9 cellular contexts compared by ENCODE assay signal in genomic region chr4:122731676-122732075, GRCh38. TPM values are rescaled to one million over a fixed set of nuclear protein-coding genes. Genes with fewer than 3 reads are reported as not detected.
A peak's percentile ranks its signal among the peaks of the same experiment; 100 is the strongest.
DNase-seq lines count a peak whose midpoint lies in the region; ATAC-seq, FAIRE-seq and TF ChIP-seq lines count a peak whose summit lies in the region.
"Had no signal": no experiment of that assay in that cellular context is flagged by ENCODE, and none has a peak within 500 bp of the region (broad histone marks: within the 10 kb centered on the region; RNA-seq: fewer than 3 reads in every experiment).

No MANE protein-coding gene starts in this region.

- DNase-seq in activated CD8-positive, alpha-beta T cell treated with anti-CD3 and anti-CD28 coated beads for 36 hours, result no peak
- DNase-seq in activated CD8-positive, alpha-beta T cell treated with anti-CD3 and anti-CD28 coated beads, Interleukin-2, amount 10 ng/mL, durations not matched to agents 7 days and 5 days, result no peak
- DNase-seq in kidney (no peak), superior temporal gyrus (ENCODE audit: extremely low spot score) (peak; percentile 58), SK-N-DZ (ENCODE audit: low spot score) (no peak)

- intact Hi-C loops in activated CD8-positive, alpha-beta T cell treated with anti-CD3 and anti-CD28 coated beads for 36 hours (cut with micrococcal nuclease), result no loop called here
- intact Hi-C loops in kidney (cut with DNase I), result no loop called here

- no peaks in the 10 kb centered on the region for H3K9me3 ChIP-seq in kidney (ENCODE audit: control insufficient read depth in 1 of 2, low read length in 2 of 2)

- H3K27ac ChIP-seq in kidney (ENCODE audit: low read depth in 2 of 2, low read length in 2 of 2), result peak overlapping the region in 1 of 2 donors; percentile 45
- H3K27ac ChIP-seq: C4-2B had no signal

- peak overlapping the region in 1 of 2 donors; percentile 38 for H3K9ac ChIP-seq in kidney (ENCODE audit: low read length in 2 of 2)

- no peak overlapping the region for H3K27ac Mint-ChIP-seq in activated CD8-positive, alpha-beta T cell treated with anti-CD3 and anti-CD28 coated beads for 36 hours
- no peak overlapping the region for H3K27ac Mint-ChIP-seq in activated CD8-positive, alpha-beta T cell treated with anti-CD3 and anti-CD28 coated beads, Interleukin-2, amount 10 ng/mL, durations not matched to agents 7 days and 5 days
- H3K27ac Mint-ChIP-seq in activated naive CD8-positive, alpha-beta T cell, result peak overlapping the region; percentile 91

- no peak for ATAC-seq in activated CD8-positive, alpha-beta T cell treated with anti-CD3 and anti-CD28 coated beads for 36 hours
- ATAC-seq in activated CD8-positive, alpha-beta T cell treated with anti-CD3 and anti-CD28 coated beads, Interleukin-2, amount 10 ng/mL, durations not matched to agents 7 days and 5 days, result no peak
- ATAC-seq in HG03354 (IDR thresholded peaks at IDR 0.05; ENCODE audit: poor library complexity, severe bottlenecking, unreplicated experiment), result no peak
- ATAC-seq in activated CD4-positive, CD25-positive, alpha-beta regulatory T cell treated with anti-CD3 and anti-CD28 coated beads, Interleukin-2, amount 50 U/mL, for 24 hours, result no peak

- POLR2A ChIA-PET in activated CD8-positive, alpha-beta T cell treated with anti-CD3 and anti-CD28 coated beads for 36 hours (lab: Charles Lee), result interaction anchor here (1.0 kb wide), 1 partner anchor 93 kb away, joined by 3 read pairs; no protein-coding TSS in a partner anchor
- POLR2A ChIA-PET in activated CD8-positive, alpha-beta T cell treated with anti-CD3 and anti-CD28 coated beads, Interleukin-2, amount 10 ng/mL, durations not matched to agents 7 days and 5 days (lab: Charles Lee), result interaction anchor here (0.8 to 1.4 kb wide), 3 partner anchors 153 to 192 kb away, joined by 3 to 5 read pairs (median 4); partner anchors contain the start of gene NUDT6

- FAIRE-seq in kidney (lab: Jason Lieb, UNC), result no peak

- H3K27me3 Mint-ChIP-seq in activated CD8-positive, alpha-beta T cell treated with anti-CD3 and anti-CD28 coated beads for 36 hours, result no peaks in the 10 kb centered on the region
- H3K27me3 Mint-ChIP-seq in activated CD8-positive, alpha-beta T cell treated with anti-CD3 and anti-CD28 coated beads, Interleukin-2, amount 10 ng/mL, durations not matched to agents 7 days and 5 days (ENCODE audit: low read depth), result no peaks in the 10 kb centered on the region
- no peaks in the 10 kb centered on the region for H3K27me3 Mint-ChIP-seq in activated naive CD8-positive, alpha-beta T cell

- peak overlapping the region; percentile 94 for H3K4me3 Mint-ChIP-seq in activated CD8-positive, alpha-beta T cell treated with anti-CD3 and anti-CD28 coated beads for 36 hours
- H3K4me3 Mint-ChIP-seq in activated CD8-positive, alpha-beta T cell treated with anti-CD3 and anti-CD28 coated beads, Interleukin-2, amount 10 ng/mL, durations not matched to agents 7 days and 5 days, result no peak overlapping the region
- peak overlapping the region; percentile 96 for H3K4me3 Mint-ChIP-seq in activated naive CD8-positive, alpha-beta T cell

- H3K4me1 Mint-ChIP-seq in activated CD8-positive, alpha-beta T cell treated with anti-CD3 and anti-CD28 coated beads for 36 hours (ENCODE audit: low read depth), result peaks cover 11% of the 10 kb centered on the region
- H3K4me1 Mint-ChIP-seq in activated CD8-positive, alpha-beta T cell treated with anti-CD3 and anti-CD28 coated beads, Interleukin-2, amount 10 ng/mL, durations not matched to agents 7 days and 5 days (ENCODE audit: low read depth), result peaks cover 13% of the 10 kb centered on the region
- H3K4me1 Mint-ChIP-seq in activated naive CD8-positive, alpha-beta T cell (ENCODE audit: low read depth), result peaks cover 23% of the 10 kb centered on the region

- CTCF ChIA-PET in activated CD8-positive, alpha-beta T cell treated with anti-CD3 and anti-CD28 coated beads for 36 hours (lab: Charles Lee), result interaction anchor here (0.7 to 4.4 kb wide), 15 partner anchors 8 to 258 kb away, joined by 3 to 34 read pairs (median 6); no protein-coding TSS in a partner anchor
- CTCF ChIA-PET in activated CD8-positive, alpha-beta T cell treated with anti-CD3 and anti-CD28 coated beads, Interleukin-2, amount 10 ng/mL, durations not matched to agents 7 days and 5 days (lab: Charles Lee), result interaction anchor here (0.9 to 4.3 kb wide), 14 partner anchors 8 to 832 kb away, joined by 3 to 38 read pairs (median 9); partner anchors contain the start of gene NUDT6

- H3K4me3 ChIP-seq in kidney (ENCODE audit: low read length in 2 of 2), result peak overlapping the region; percentile 39 to 52

- H3K36me3 ChIP-seq in kidney (ENCODE audit: control insufficient read depth in 1 of 2, insufficient read depth in 2 of 2, low read length in 2 of 2), result no peaks in the 10 kb centered on the region

- H3K9me3 Mint-ChIP-seq in activated CD8-positive, alpha-beta T cell treated with anti-CD3 and anti-CD28 coated beads for 36 hours, result no peaks in the 10 kb centered on the region
- H3K9me3 Mint-ChIP-seq in activated CD8-positive, alpha-beta T cell treated with anti-CD3 and anti-CD28 coated beads, Interleukin-2, amount 10 ng/mL, durations not matched to agents 7 days and 5 days (ENCODE audit: insufficient read depth), result no peaks in the 10 kb centered on the region
- H3K9me3 Mint-ChIP-seq in activated naive CD8-positive, alpha-beta T cell (ENCODE audit: low read depth), result no peaks in the 10 kb centered on the region

- H3K36me3 Mint-ChIP-seq in activated CD8-positive, alpha-beta T cell treated with anti-CD3 and anti-CD28 coated beads for 36 hours (ENCODE audit: low read depth), result peaks cover 3% of the 10 kb centered on the region
- no peaks in the 10 kb centered on the region for H3K36me3 Mint-ChIP-seq in activated CD8-positive, alpha-beta T cell treated with anti-CD3 and anti-CD28 coated beads, Interleukin-2, amount 10 ng/mL, durations not matched to agents 7 days and 5 days (ENCODE audit: low read depth)
- peaks cover 2% of the 10 kb centered on the region for H3K36me3 Mint-ChIP-seq in activated naive CD8-positive, alpha-beta T cell

- no peak for TF ChIP-seq CTCF in activated CD8-positive, alpha-beta T cell treated with anti-CD3 and anti-CD28 coated beads for 36 hours (IDR thresholded peaks at IDR 0.05)
- no peak for TF ChIP-seq CTCF in kidney (IDR thresholded peaks at IDR 0.05; ENCODE audit: borderline replicate concordance, extremely low read depth, insufficient read depth)

- peaks cover 2 to 3% of the 10 kb centered on the region in 2 donors for H3K4me1 ChIP-seq in kidney (ENCODE audit: control insufficient read depth in 1 of 2, insufficient read depth in 1 of 2, low read depth in 1 of 2, low read length in 2 of 2)

RNA-seq across cellular contexts. Expression of gene BBS12, which starts 0.8 kb away (rescaled TPM):
- under 1 TPM; 0.74 to 0.89 TPM for total RNA-seq in activated CD8-positive, alpha-beta T cell treated with anti-CD3 and anti-CD28 coated beads for 36 hours
- 1 to 10 TPM; 1.3 to 1.4 TPM for total RNA-seq in activated CD8-positive, alpha-beta T cell treated with anti-CD3 and anti-CD28 coated beads, Interleukin-2, amount 10 ng/mL, durations not matched to agents 7 days and 5 days
- 9.9 TPM for total RNA-seq in kidney
- 8.3 TPM for polyA plus RNA-seq in kidney (ENCODE audit: insufficient read depth, low read depth, low replicate concordance)
- polyA plus RNA-seq in SK-N-DZ (2014; cell fraction: cytosol; rRNA removed), result 0.95 and 1.6 TPM in 2 replicates
- 0.46 and 1.3 TPM in 2 replicates for polyA plus RNA-seq in SK-N-DZ (2014; cell fraction: nucleus; rRNA removed)
